ENCODE assay signal across 30 cellular contexts in the genomic region with DNA sequence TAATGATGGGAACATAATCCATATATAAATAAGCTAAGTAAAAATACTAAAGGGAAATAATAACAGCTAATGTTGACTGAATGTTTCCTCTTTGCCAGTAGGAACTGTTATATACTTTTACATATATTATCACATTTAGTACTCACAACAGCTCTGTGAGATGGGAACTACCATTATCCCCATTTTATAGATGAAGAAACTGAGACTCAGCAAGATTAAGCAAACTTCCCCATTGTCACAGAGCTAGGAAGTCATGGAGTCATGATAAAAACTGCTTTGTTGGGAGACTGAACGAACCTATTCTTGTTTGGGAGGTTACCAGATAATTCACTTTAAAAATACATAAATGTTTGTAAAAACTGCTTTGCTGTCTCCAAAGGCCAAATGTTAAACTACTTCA. TPM values are rescaled to one million over a fixed set of nuclear protein-coding genes. Genes with fewer than 3 reads are reported as not detected.
A peak's percentile ranks its signal among the peaks of the same experiment; 100 is the strongest.
DNase-seq lines count a peak whose midpoint lies in the region; ATAC-seq, FAIRE-seq and TF ChIP-seq lines count a peak whose summit lies in the region.
"Had no signal": no experiment of that assay in that cellular context is flagged by ENCODE, and none has a peak within 500 bp of the region (broad histone marks: within the 10 kb centered on the region; RNA-seq: fewer than 3 reads in every experiment).

No MANE protein-coding gene starts in this region.

- intact Hi-C loops in HepG2 (cut with micrococcal nuclease; ENCODE audit: unreplicated experiment) = no loop called here
- intact Hi-C loops in right lobe of liver (cut with DNase I) = no loop called here

- no peaks in the 10 kb centered on the region for H3K79me2 ChIP-seq in HepG2 (ENCODE audit: insufficient read depth, low read length)
- H3K79me2 ChIP-seq in hepatocyte = no peaks in the 10 kb centered on the region

- TF ChIP-seq POLR2A in HepG2 (IDR thresholded peaks at IDR 0.05; ENCODE audit: insufficient read depth in 1 of 2, low read depth in 2 of 2, low read length in 2 of 2) (no peak), right lobe of liver (IDR thresholded peaks at IDR 0.05) (no peak)

- H3K4me3 ChIP-seq in HepG2 (replicated peaks in 1 of 3; ENCODE audit: insufficient read depth in 1 of 3, low read depth in 2 of 3, low read length in 3 of 3) = no peak overlapping the region
- H3K4me3 ChIP-seq in right lobe of liver = no peak overlapping the region
- no peak overlapping the region for H3K4me3 ChIP-seq in hepatocyte
- H3K4me3 ChIP-seq: BLaER1, GM12878 had no signal

- H3K9ac ChIP-seq in HepG2 (ENCODE audit: insufficient read depth, low read depth, low read length) = no peak overlapping the region
- H3K9ac ChIP-seq: BLaER1 had no signal

- POLR2A ChIA-PET in HepG2 (lab: Yijun Ruan, JAX) = no interaction called here

- H3K27me3 ChIP-seq in HepG2 (ENCODE audit: control insufficient read depth in 1 of 2, insufficient read depth in 2 of 2, low read length in 2 of 2) = no peaks in the 10 kb centered on the region
- peaks cover 0 to 4% of the 10 kb centered on the region in 2 donors for H3K27me3 ChIP-seq in right lobe of liver
- H3K27me3 ChIP-seq in hepatocyte = peaks cover 13% of the 10 kb centered on the region
- H3K27me3 ChIP-seq: BLaER1 had no signal

- H3K4me1 ChIP-seq in HepG2 (ENCODE audit: insufficient read depth, low read length) = peaks cover 24% of the 10 kb centered on the region
- H3K4me1 ChIP-seq in right lobe of liver = no peaks in the 10 kb centered on the region
- no peaks in the 10 kb centered on the region for H3K4me1 ChIP-seq in hepatocyte (ENCODE audit: insufficient read depth)
- H3K4me1 ChIP-seq: BE2C had no signal

- no peak for FAIRE-seq in HepG2 (lab: Jason Lieb, UNC)
- FAIRE-seq: A204.1, GM12878, GM12892, GM18507 had no signal

- DNase-seq in HepG2 (ENCODE audit: low spot score) = no peak
- DNase-seq in right lobe of liver = no peak
- no peak for DNase-seq in hepatocyte (ENCODE audit: low spot score)
- DNase-seq in anterior cingulate cortex (lab: John Stamatoyannopoulos, UW) = no peak
- DNase-seq: 8988T; ACHN; BE2C; C1 segment of cervical spinal cord; CD4-positive, alpha-beta memory T cell; CD4-positive, CD25-positive, alpha-beta regulatory T cell; CD8-positive, alpha-beta memory T cell; COR-L47; DMS 273 treated with DMSO at 0.1 percent for 48 hours; DMS153; DMS53; DMS79; DND-41; EL; GDM1 had no signal

- BruUV-seq in HepG2 (replicated peaks; lab: Mats Ljungman, UMichigan) = no TSS peak

- in situ Hi-C loops in HepG2 (cut with HindIII; ENCODE audit: extremely low pct_ligation_motif_present, low pct_unique_long_range_greater_than_20kb) = no loop called here

- no peaks in the 10 kb centered on the region for H3K36me3 ChIP-seq in HepG2 (replicated peaks in 1 of 2; ENCODE audit: control insufficient read depth in 1 of 2, insufficient read depth in 2 of 2, low read length in 2 of 2)
- H3K36me3 ChIP-seq in right lobe of liver = no peaks in the 10 kb centered on the region
- no peaks in the 10 kb centered on the region for H3K36me3 ChIP-seq in hepatocyte (replicated peaks; ENCODE audit: insufficient read depth, low read depth)
- H3K36me3 ChIP-seq: BE2C, BLaER1 had no signal

- no peaks in the 10 kb centered on the region for H3K9me2 ChIP-seq in hepatocyte (replicated peaks; ENCODE audit: insufficient read depth)

- ATAC-seq in HepG2 (no peak), right lobe of liver (no peak), HG03135 (IDR thresholded peaks at IDR 0.05; ENCODE audit: unreplicated experiment) (no peak)
- ATAC-seq: GM12878 had no signal

- H4K20me1 ChIP-seq in HepG2 (ENCODE audit: insufficient read depth, low read length) = no peaks in the 10 kb centered on the region
- H4K20me1 ChIP-seq in hepatocyte (ENCODE audit: insufficient read depth, poor library complexity, severe bottlenecking) = no peaks in the 10 kb centered on the region
- H4K20me1 ChIP-seq: BLaER1 had no signal

- no peak overlapping the region for H2AFZ ChIP-seq in HepG2 (ENCODE audit: low read length)
- H2AFZ ChIP-seq in hepatocyte = no peak overlapping the region

- CTCF ChIA-PET in HepG2 (lab: Yijun Ruan, JAX; ENCODE audit: low intra/inter-chr PET ratio, low total read pairs) = no interaction called here

- TF ChIP-seq CTCF in HepG2 (CRISPR knock-in tag; IDR thresholded peaks at IDR 0.05) (no peak), right lobe of liver (IDR thresholded peaks at IDR 0.05) (no peak), hepatocyte (IDR thresholded peaks at IDR 0.05; ENCODE audit: poor library complexity) (no peak)

- H3K27ac ChIP-seq in HepG2 (ENCODE audit: extremely low read length, insufficient read depth, low read length) (peak overlapping the region; percentile 56), right lobe of liver (no peak overlapping the region), hepatocyte (no peak overlapping the region)
- H3K27ac ChIP-seq: BLaER1 had no signal

- TF ChIP-seq EP300 in HepG2 (IDR thresholded peaks at IDR 0.05; ENCODE audit: low read depth in 2 of 2, low read length in 2 of 2) (no peak), HepG2 (CRISPR knock-in tag; IDR thresholded peaks at IDR 0.05; ENCODE audit: borderline replicate concordance) (no peak)

- peak overlapping the region; percentile 64 for H3K4me2 ChIP-seq in HepG2 (ENCODE audit: low read depth, low read length)
- peak overlapping the region; percentile 27 for H3K4me2 ChIP-seq in hepatocyte
- H3K4me2 ChIP-seq: BLaER1 had no signal

- H3K9me3 ChIP-seq in HepG2 (ENCODE audit: low read length) = no peaks in the 10 kb centered on the region
- no peaks in the 10 kb centered on the region for H3K9me3 ChIP-seq in right lobe of liver
- no peaks in the 10 kb centered on the region for H3K9me3 ChIP-seq in hepatocyte (ENCODE audit: low read depth)
- H3K9me3 ChIP-seq: BE2C, BLaER1 had no signal

- TF ChIP-seq RAD21 in HepG2 (CRISPR knock-in tag; IDR thresholded peaks at IDR 0.05) = no peak

- WGBS in HepG2 (ENCODE audit: low lambda C conversion rate) = 62% methylated on average over 1 of the region's 1 CpG
- 33% methylated on average over 1 of the region's 1 CpG for WGBS in right lobe of liver (ENCODE audit: insufficient coverage, low coverage, low lambda C conversion rate, missing lambda C conversion rate)
- WGBS in hepatocyte (ENCODE audit: low lambda C conversion rate, missing lambda C conversion rate) = 68% methylated on average over 1 of the region's 1 CpG

TF ChIP-seq in HepG2, 621 proteins besides CTCF, POLR2A, EP300 and RAD21 (continues in another document):
- TF ChIP-seq CHD4 (IDR thresholded peaks at IDR 0.05; ENCODE audit: borderline replicate concordance, low read length) = peak; percentile 47; the same call in 1 of the 2 replicates

RNA-seq across cellular contexts. Expression of a gene that starts 23.4 kb away (rescaled TPM):
- total RNA-seq in HepG2 (2016; rRNA removed; fragmentation: Illumina TruSeq; extraction: Trizol) = not detected in 2 replicates
- not detected in 2 replicates for total RNA-seq in HepG2 (2016; cell fraction: cytosol; rRNA removed; fragmentation: Illumina TruSeq; extraction: Trizol; ENCODE audit: low read depth)
- total RNA-seq in HepG2 (2016; cell fraction: insoluble cytoplasmic fraction; rRNA removed; fragmentation: Illumina TruSeq; extraction: Trizol) = 0.09 TPM in 1 of 2 replicates, not detected in the other
- total RNA-seq in HepG2 (2016; cell fraction: membrane; rRNA removed; fragmentation: Illumina TruSeq; extraction: Trizol) = not detected in 2 replicates
- total RNA-seq in HepG2 (2016; cell fraction: nucleus; rRNA removed; fragmentation: Illumina TruSeq; extraction: Trizol) = not detected in 2 replicates
- polyA plus RNA-seq in HepG2 (2011; rRNA removed) = 0.04 TPM in 1 of 2 replicates, not detected in the other
- polyA plus RNA-seq in HepG2 (2011; cell fraction: cytosol; rRNA removed) = not detected in 2 replicates
- not detected in 2 replicates for polyA plus RNA-seq in HepG2 (2011; cell fraction: nucleus; rRNA removed)
- polyA plus RNA-seq in HepG2 (2012) = not detected in 2 replicates
- polyA plus RNA-seq in HepG2 (2016; cell fraction: cytosol; fragmentation: Illumina TruSeq; extraction: Trizol; ENCODE audit: low read depth) = not detected in 2 replicates
- polyA plus RNA-seq in HepG2 (2016; cell fraction: insoluble cytoplasmic fraction; fragmentation: Illumina TruSeq; extraction: Trizol; ENCODE audit: low read depth) = not detected in 2 replicates
- polyA plus RNA-seq in HepG2 (2016; cell fraction: membrane; fragmentation: Illumina TruSeq; extraction: Trizol; ENCODE audit: low read depth) = not detected in 2 replicates
- polyA plus RNA-seq in HepG2 (2016; cell fraction: nucleus; fragmentation: Illumina TruSeq; extraction: Trizol; ENCODE audit: insufficient read depth, low read depth) = not detected in 2 replicates
- not detected in 2 replicates for polyA minus RNA-seq in HepG2 (2011; rRNA and poly(A)+ RNA removed; ENCODE audit: low replicate concordance)
- not detected in 2 replicates for polyA minus RNA-seq in HepG2 (2011; cell fraction: cytosol; rRNA and poly(A)+ RNA removed)
- not detected in 2 replicates for polyA minus RNA-seq in HepG2 (2011; cell fraction: nucleus; rRNA and poly(A)+ RNA removed)
- total RNA-seq in right lobe of liver = not detected
- not detected in 2 replicates for total RNA-seq in hepatocyte
- polyA plus RNA-seq in hepatocyte = not detected in 2 replicates
- total RNA-seq: A673; CD4-positive, alpha-beta memory T cell; CD4-positive, CD25-positive, alpha-beta regulatory T cell; CD8-positive, alpha-beta memory T cell; Daoy; G401; GM12878 had no signal
- polyA plus RNA-seq: AG04450; CD14-positive monocyte; CD4-positive, CD25-positive, alpha-beta regulatory T cell; CD8-positive, alpha-beta memory T cell; GM12878 had no signal

RNA-seq across cellular contexts. Expression of a gene that starts 32.0 kb away (rescaled TPM):
- total RNA-seq in HepG2 (2016; rRNA removed; fragmentation: Illumina TruSeq; extraction: Trizol) (0.18 and 0.39 TPM in 2 replicates), right lobe of liver (under 1 TPM in 3 of 6 experiments, not detected in 3; 0.22 to 0.32 (median 0.29) TPM), hepatocyte (2.2 and 2.3 TPM in 2 replicates)
- 0.18 TPM in 1 of 2 replicates, not detected in the other for total RNA-seq in HepG2 (2016; cell fraction: cytosol; rRNA removed; fragmentation: Illumina TruSeq; extraction: Trizol; ENCODE audit: low read depth)
- 0.25 and 0.26 TPM in 2 replicates for total RNA-seq in HepG2 (2016; cell fraction: insoluble cytoplasmic fraction; rRNA removed; fragmentation: Illumina TruSeq; extraction: Trizol)
- not detected in 2 replicates for total RNA-seq in HepG2 (2016; cell fraction: membrane; rRNA removed; fragmentation: Illumina TruSeq; extraction: Trizol)
- total RNA-seq in HepG2 (2016; cell fraction: nucleus; rRNA removed; fragmentation: Illumina TruSeq; extraction: Trizol) = 0.34 TPM in 1 of 2 replicates, not detected in the other
- polyA plus RNA-seq in HepG2 (2011; rRNA removed) (not detected in 2 replicates), hepatocyte (1.8 and 2.6 TPM in 2 replicates)
- polyA plus RNA-seq in HepG2 (2011; cell fraction: cytosol; rRNA removed) = not detected in 2 replicates
- polyA plus RNA-seq in HepG2 (2011; cell fraction: nucleus; rRNA removed) = not detected in 2 replicates
- polyA plus RNA-seq in HepG2 (2012) = not detected in 2 replicates
- 0.24 TPM in 1 of 2 replicates, not detected in the other for polyA plus RNA-seq in HepG2 (2016; cell fraction: cytosol; fragmentation: Illumina TruSeq; extraction: Trizol; ENCODE audit: low read depth)
- polyA plus RNA-seq in HepG2 (2016; cell fraction: insoluble cytoplasmic fraction; fragmentation: Illumina TruSeq; extraction: Trizol; ENCODE audit: low read depth) = 0.20 and 0.40 TPM in 2 replicates
- not detected in 2 replicates for polyA plus RNA-seq in HepG2 (2016; cell fraction: membrane; fragmentation: Illumina TruSeq; extraction: Trizol; ENCODE audit: low read depth)
- not detected in 2 replicates for polyA plus RNA-seq in HepG2 (2016; cell fraction: nucleus; fragmentation: Illumina TruSeq; extraction: Trizol; ENCODE audit: insufficient read depth, low read depth)
- not detected in 2 replicates for polyA minus RNA-seq in HepG2 (2011; rRNA and poly(A)+ RNA removed; ENCODE audit: low replicate concordance)
- not detected in 2 replicates for polyA minus RNA-seq in HepG2 (2011; cell fraction: cytosol; rRNA and poly(A)+ RNA removed)
- not detected in 2 replicates for polyA minus RNA-seq in HepG2 (2011; cell fraction: nucleus; rRNA and poly(A)+ RNA removed)
- total RNA-seq: A673; CD4-positive, alpha-beta memory T cell; CD4-positive, CD25-positive, alpha-beta regulatory T cell; CD8-positive, alpha-beta memory T cell; G401; GM12878 had no signal
- polyA plus RNA-seq: CD14-positive monocyte; CD4-positive, alpha-beta memory T cell; CD4-positive, CD25-positive, alpha-beta regulatory T cell; CD8-positive, alpha-beta memory T cell had no signal
